ENCODE assay signal across 9 cellular contexts in genomic region chr1:32893198-32894018, GRCh38. TPM values are rescaled to one million over a fixed set of nuclear protein-coding genes. Genes with fewer than 3 reads are reported as not detected.
DNase-seq lines count a peak whose midpoint lies in the region; ATAC-seq and TF ChIP-seq lines count a peak whose summit lies in the region.
"Had no signal": no experiment of that assay in that cellular context is flagged by ENCODE, and none has a peak within 500 bp of the region (broad histone marks: within the 10 kb centered on the region; RNA-seq: fewer than 3 reads in every experiment).

No MANE protein-coding gene starts in this region.

- no peak for TF ChIP-seq EP300 in sigmoid colon (IDR thresholded peaks at IDR 0.05)

- 2% methylated on average over 58 of the region's 58 CpGs for WGBS in sigmoid colon, 2 donors

- peaks cover 92% of the 10 kb centered on the region for H3K27me3 Mint-ChIP-seq in CD4-positive, alpha-beta T cell

- no peak for DNase-seq in CD4-positive, alpha-beta T cell
- DNase-seq in NCI-H1092 treated with DMSO at 0.1 percent for 48 hours (lab: John Stamatoyannopoulos, UW) (peak; percentile 74), sigmoid colon (peak; percentile 77), ureter (ENCODE audit: low spot score) (no peak), NCI-H2107 treated with DMSO at 0.1 percent for 48 hours (lab: John Stamatoyannopoulos, UW; ENCODE audit: unreplicated experiment) (no peak)

- H3K27me3 ChIP-seq in CD4-positive, alpha-beta T cell (ENCODE audit: control insufficient read depth, insufficient read depth, low read length), result peaks cover 77% of the 10 kb centered on the region
- peaks cover 47% of the 10 kb centered on the region for H3K27me3 ChIP-seq in iPS-15b (ENCODE audit: control insufficient read depth, insufficient read depth, low read length)
- peaks cover 15 to 43% (median 30%) of the 10 kb centered on the region in 3 donors for H3K27me3 ChIP-seq in sigmoid colon

- H3K4me3 ChIP-seq in iPS-15b (ENCODE audit: low read depth, low read length), result peak overlapping the region; percentile 76
- H3K4me3 ChIP-seq in sigmoid colon, result peak overlapping the region; percentile 29 to 51 (median 44)

- peaks cover 17% of the 10 kb centered on the region for H3K4me1 Mint-ChIP-seq in CD4-positive, alpha-beta T cell (ENCODE audit: low read depth)

- no peaks in the 10 kb centered on the region for H3K9me3 Mint-ChIP-seq in CD4-positive, alpha-beta T cell

- H3K4me1 ChIP-seq in iPS-15b (ENCODE audit: control insufficient read depth, insufficient read depth, low read length) (no peaks in the 10 kb centered on the region), sigmoid colon (peaks cover 0 to 17% (median 14%) of the 10 kb centered on the region in 4 donors)

- TF ChIP-seq POLR2A in sigmoid colon (IDR thresholded peaks at IDR 0.05), result no peak

- H3K27ac Mint-ChIP-seq in CD4-positive, alpha-beta T cell, result no peak overlapping the region

- no peak for TF ChIP-seq CTCF in CD4-positive, alpha-beta T cell (IDR thresholded peaks at IDR 0.05)
- no peak for TF ChIP-seq CTCF in sigmoid colon (IDR thresholded peaks at IDR 0.05)

- POLR2A ChIA-PET in CD4-positive, alpha-beta T cell (lab: Charles Lee), result no interaction called here

- no peak overlapping the region for H3K27ac ChIP-seq in CD4-positive, alpha-beta T cell (ENCODE audit: low read depth, low read length)
- peak overlapping the region; percentile 59 for H3K27ac ChIP-seq in angular gyrus (ENCODE audit: low read depth, low read length)
- H3K27ac ChIP-seq in sigmoid colon, result peak overlapping the region in 1 of 4 donors; percentile 25

- H3K9ac ChIP-seq in iPS-15b (ENCODE audit: low read depth, low read length), result peak overlapping the region; percentile 54

- CTCF ChIA-PET in CD4-positive, alpha-beta T cell (lab: Charles Lee), result no interaction called here

- intact Hi-C loops in CD4-positive, alpha-beta T cell (cut with DNase I, micrococcal nuclease), result no loop called here
- intact Hi-C loops in sigmoid colon (cut with DNase I), result no loop called here

- ATAC-seq in CD4-positive, alpha-beta T cell (ENCODE audit: poor library complexity), result peak; percentile 34
- ATAC-seq in GM21360 (IDR thresholded peaks at IDR 0.05; ENCODE audit: unreplicated experiment), result no peak

- no peaks in the 10 kb centered on the region for H3K9me3 ChIP-seq in CD4-positive, alpha-beta T cell (ENCODE audit: control insufficient read depth, low read length)
- H3K9me3 ChIP-seq in iPS-15b (ENCODE audit: control insufficient read depth, insufficient read depth, low read length) (no peaks in the 10 kb centered on the region), sigmoid colon (no peaks in the 10 kb centered on the region)

- no peaks in the 10 kb centered on the region for H3K36me3 Mint-ChIP-seq in CD4-positive, alpha-beta T cell (ENCODE audit: low read depth)

- peaks cover 2% of the 10 kb centered on the region for H3K36me3 ChIP-seq in iPS-15b (ENCODE audit: control insufficient read depth, insufficient read depth, low read length)
- no peaks in the 10 kb centered on the region for H3K36me3 ChIP-seq in sigmoid colon

- H3K4me3 Mint-ChIP-seq in CD4-positive, alpha-beta T cell, result peak overlapping the region; percentile 48

RNA-seq across cellular contexts. Expression of gene HPCA, which starts 7.1 kb away (rescaled TPM):
- not detected for total RNA-seq in CD4-positive, alpha-beta T cell
- total RNA-seq in sigmoid colon (not detected), ureter (0.75 TPM)
- polyA plus RNA-seq in sigmoid colon, result 1 to 10 TPM; 1.2 to 1.9 (median 1.8) TPM
- total RNA-seq: lung microvascular endothelial cell had no signal

RNA-seq across cellular contexts. Expression of gene TMEM54, which starts 7.8 kb away (rescaled TPM):
- total RNA-seq in CD4-positive, alpha-beta T cell, result not detected
- total RNA-seq in sigmoid colon (100 to 1,000 TPM in 1 of 4 donors, 10 to 100 TPM in 3; 47.4 to 135 (median 57.9) TPM), ureter (88.7 TPM)
- 100 to 1,000 TPM; 699 to 799 (median 707) TPM for polyA plus RNA-seq in sigmoid colon

RNA-seq across cellular contexts. Expression of gene FNDC5, which starts 22.7 kb away (rescaled TPM):
- total RNA-seq in CD4-positive, alpha-beta T cell, result not detected
- total RNA-seq in sigmoid colon, result 10 to 100 TPM in 1 of 4 donors, 1 to 10 TPM in 1, under 1 TPM in 2; 0.41 to 10.2 (median 1.6) TPM
- polyA plus RNA-seq in sigmoid colon, result 1 to 10 TPM in 1 of 3 donors, under 1 TPM in 1, not detected in 1; 0.20 to 1.2 TPM
- 1.7 TPM for total RNA-seq in ureter

Comparison
In these comparisons a context has a peak if more than half of its experiments do, and no peak if none do; other contexts are left out.
1. DNase-seq: peak in NCI-H1092 treated with DMSO at 0.1 percent for 48 hours (single experiment) and sigmoid colon (single experiment); none in CD4-positive, alpha-beta T cell (0 of 10), ureter (single experiment) and NCI-H2107 treated with DMSO at 0.1 percent for 48 hours (single experiment).
2. RNA of gene TMEM54, which starts 7.8 kb away (total RNA-seq): 88.7 TPM in ureter (single experiment) and 47.4 to 135 TPM in sigmoid colon; not detected in CD4-positive, alpha-beta T cell; every median in the first group is over 10 times any median in the second.